7 cellular contexts compared by ENCODE assay signal in genomic region chr5:50922134-50922941, GRCh38.
DNase-seq lines count a peak whose midpoint lies in the region; ATAC-seq and TF ChIP-seq lines count a peak whose summit lies in the region.
"Not testable (repeated sequence)": the region's sequence is repeated elsewhere in the genome, so short reads cannot be mapped to it uniquely, and the experiment has no call there.

No MANE protein-coding gene starts in this region.

- not testable (repeated sequence) for H4K8ac ChIP-seq in neuronal stem cell (ENCODE audit: low read depth, low read length)

- 0 out of 2 replicates have a peak overlapping the region, but pooled peaks have one; percentile 18 for H2AFZ ChIP-seq in GM23338
- not testable (repeated sequence) for H2AFZ ChIP-seq in neuronal stem cell (ENCODE audit: low read length)

- H3F3A ChIP-seq in GM23338 (replicated peaks; ENCODE audit: low read depth), result not testable (repeated sequence)

- not testable (repeated sequence) for H3K4me3 ChIP-seq in GM23338; neuronal stem cell (ENCODE audit: low read length in 2 of 2)

- not testable (repeated sequence) for H3K4ac ChIP-seq in neuronal stem cell (ENCODE audit: low read length)

- not testable (repeated sequence) for H3K9me2 ChIP-seq in GM23338 (ENCODE audit: insufficient read depth)

- not testable (repeated sequence) for H3K36me3 Mint-ChIP-seq in GM23338 (ENCODE audit: low read depth); T-helper 17 cell (ENCODE audit: low read depth)

- H3K23ac ChIP-seq in neuronal stem cell (ENCODE audit: low read depth, low read length, poor library complexity), result not testable (repeated sequence)

- H3K14ac ChIP-seq in neuronal stem cell (ENCODE audit: low read length), result peak overlapping the region; percentile 71

- H4K20me1 ChIP-seq in GM23338 (replicated peaks; ENCODE audit: insufficient read depth), result not testable (repeated sequence)

- peak overlapping the region; percentile 80 for H3K18ac ChIP-seq in neuronal stem cell (ENCODE audit: low read length)

- not testable (repeated sequence) for H2BK5ac ChIP-seq in neuronal stem cell (ENCODE audit: low read length)

- peak overlapping the region; percentile 56 for H2AK5ac ChIP-seq in neuronal stem cell (ENCODE audit: low read depth, low read length)

- peak; percentile 98 for ATAC-seq in GM23338
- peak; percentile 71 for ATAC-seq in T-helper 17 cell
- ATAC-seq in left cardiac atrium, result peak; percentile 34 to 58

- not testable (repeated sequence) for H3K9me3 Mint-ChIP-seq in GM23338

- not testable (repeated sequence) for H3K27ac Mint-ChIP-seq in GM23338, T-helper 17 cell

- not testable (repeated sequence) for H3K4me1 ChIP-seq in GM23338 (ENCODE audit: insufficient read depth); neuronal stem cell (ENCODE audit: control insufficient read depth in 2 of 2, insufficient read depth in 1 of 2, low read depth in 1 of 2, low read length in 2 of 2)

- intact Hi-C loops in left cardiac atrium (cut with DNase I), result not testable (repeated sequence)

- WGBS in neuronal stem cell (ENCODE audit: extremely low coverage in 2 of 2, insufficient read length in 2 of 2, insufficient replicate concordance in 1 of 2), 2 donors, result no CpG with 5 or more reads among the region's 37 CpGs

- H3K79me2 ChIP-seq in GM23338 (replicated peaks; ENCODE audit: insufficient read depth), result not testable (repeated sequence)

- in situ Hi-C loops in T47D (cut with HindIII; ENCODE audit: low pct_unique_long_range_greater_than_20kb, low sequenced_read_pairs), result not testable (repeated sequence)

- H3K79me1 ChIP-seq in neuronal stem cell (ENCODE audit: low read depth, low read length), result not testable (repeated sequence)

- not testable (repeated sequence) for H3K27me3 ChIP-seq in GM23338 (ENCODE audit: insufficient read depth); neuronal stem cell (ENCODE audit: control insufficient read depth in 3 of 3, insufficient read depth in 3 of 3, low read depth in 1 of 3, low read length in 3 of 3)

- not testable (repeated sequence) for H3K4me3 Mint-ChIP-seq in GM23338, T-helper 17 cell

- not testable (repeated sequence) for H3K9me3 ChIP-seq in T-helper 17 cell (ENCODE audit: control insufficient read depth, low read length, poor library complexity, severe bottlenecking); neuronal stem cell (replicated peaks in 1 of 2; ENCODE audit: control insufficient read depth in 2 of 2, insufficient read depth in 1 of 2, low read depth in 1 of 2, low read length in 2 of 2)

- not testable (repeated sequence) for H3K27ac ChIP-seq in GM23338 (ENCODE audit: low read depth); neuronal stem cell (replicated peaks; ENCODE audit: low read length)

- not testable (repeated sequence) for H2BK15ac ChIP-seq in neuronal stem cell (ENCODE audit: low read length)

- H2BK120ac ChIP-seq in neuronal stem cell (ENCODE audit: low read depth, low read length), result not testable (repeated sequence)

- not testable (repeated sequence) for H3K36me3 ChIP-seq in GM23338 (ENCODE audit: insufficient read depth); neuronal stem cell (replicated peaks in 1 of 2; ENCODE audit: control insufficient read depth in 2 of 2, insufficient read depth in 2 of 2, low read length in 2 of 2)

- TF ChIP-seq CTCF in GM10266 (IDR thresholded peaks at IDR 0.05; ENCODE audit: control insufficient read depth, insufficient read depth, low read depth, missing control alignments) (peak; percentile 64), GM23338 (conservative IDR thresholded peaks at IDR 0.05; ENCODE audit: low read depth in 2 of 2) (peak; percentile 65 to 79)

- not testable (repeated sequence) for H3K27me3 Mint-ChIP-seq in GM23338 (ENCODE audit: insufficient read depth, low read depth, poor library complexity)
- peaks cover 15% of the 10 kb centered on the region for H3K27me3 Mint-ChIP-seq in T-helper 17 cell

- H3K4me2 ChIP-seq in GM23338; neuronal stem cell (ENCODE audit: insufficient read depth, low read length, poor library complexity, severe bottlenecking): not testable (repeated sequence)

- DNase-seq in GM10266 (ENCODE audit: extremely low spot score); T-helper 17 cell; left cardiac atrium; neuronal stem cell (ENCODE audit: low spot score): not testable (repeated sequence)
- DNase-seq in GM23338 (ENCODE audit: low spot score) (peak; percentile 65), HT1080 (ENCODE audit: low read depth) (peak; percentile 30), T47D (ENCODE audit: low read depth in 1 of 2, low spot score in 1 of 2) (peak; percentile 16 to 35)

- H3K4me1 Mint-ChIP-seq in GM23338, T-helper 17 cell: not testable (repeated sequence)

- H3K9ac ChIP-seq in neuronal stem cell (ENCODE audit: low read depth, low read length, poor library complexity), result peak overlapping the region; percentile 44

- not testable (repeated sequence) for H4K91ac ChIP-seq in neuronal stem cell (ENCODE audit: low read depth, low read length, poor library complexity)

- not testable (repeated sequence) for H2BK12ac ChIP-seq in neuronal stem cell (ENCODE audit: low read length)

Comparison
In these comparisons a context has a peak if more than half of its experiments do, and no peak if none do; other contexts are left out.
1. ATAC-seq: peak in every context shown above with its lines; median percentile 98 in GM23338; 71 in T-helper 17 cell; 46 in left cardiac atrium.